Comparison of ENCODE assay signal across 18 cellular contexts in the genomic region with DNA sequence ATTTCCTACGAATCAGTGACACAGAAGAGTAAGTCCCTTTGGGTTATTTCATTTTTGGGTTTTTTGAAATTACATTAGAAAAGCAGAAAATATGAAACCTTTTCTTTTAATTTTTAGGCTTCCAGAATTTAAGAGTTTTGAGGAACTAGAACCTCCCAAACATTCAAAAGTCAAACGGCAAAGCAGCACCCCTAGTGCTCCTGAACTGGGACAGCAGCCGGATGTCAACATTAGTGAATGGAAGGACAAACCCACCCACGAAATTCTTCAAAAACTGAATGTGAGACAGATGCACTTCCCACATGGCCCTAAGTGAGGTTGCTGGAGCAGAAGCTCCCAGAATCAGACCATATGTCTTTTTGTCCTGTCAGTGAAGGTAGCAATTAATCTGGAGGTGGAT.
"Had no signal": no experiment of that assay in that cellular context is flagged by ENCODE, and none has a peak within 500 bp of the region (broad histone marks: within the 10 kb centered on the region; RNA-seq: fewer than 3 reads in every experiment).

No MANE protein-coding gene starts in this region.

- H3K4me2 ChIP-seq: smooth muscle cell had no signal

- DNase-seq: activated CD4-positive, alpha-beta T cell treated with anti-CD3 and anti-CD28 coated beads, Interleukin-2, amount 10 ng/mL, durations not matched to agents 24 days and 14 days; activated CD8-positive, alpha-beta memory T cell treated with anti-CD3 and anti-CD28 coated beads for 24 hours; activated CD8-positive, alpha-beta memory T cell treated with anti-CD3 and anti-CD28 coated beads, Interleukin-2, amount 50 U/mL, for 48 hours; activated gamma-delta T cell; activated T-cell treated with anti-CD3 and anti-CD28 coated beads, Interleukin-2, amount 50 U/mL, for 72 hours; effector CD8-positive, alpha-beta T cell; naive thymus-derived CD8-positive, alpha-beta T cell; pancreas; right lobe of liver; stimulated activated CD4-positive, alpha-beta T cell treated with anti-CD3 and anti-CD28 coated beads, Interleukin-4, amount 100 ng/mL, for 1 hour; stimulated activated naive CD8-positive, alpha-beta T cell treated with anti-CD3 and anti-CD28 coated beads, Interleukin-15, amount 100 ng/mL, for 72 hours; T-helper 9 cell; transverse colon had no signal

- H3K27me3 ChIP-seq: esophagus muscularis mucosa, pancreas, right lobe of liver, suprapubic skin, transverse colon had no signal

- H3K27ac ChIP-seq: esophagus muscularis mucosa, pancreas, right lobe of liver, suprapubic skin, transverse colon had no signal

- H3K4me1 ChIP-seq: suprapubic skin had no signal

- H3K9me3 ChIP-seq: esophagus muscularis mucosa, pancreas, right lobe of liver, suprapubic skin, transverse colon had no signal

- H3K4me3 ChIP-seq: esophagus muscularis mucosa, pancreas, right lobe of liver, smooth muscle cell, suprapubic skin, transverse colon had no signal

- FAIRE-seq: astrocyte, endothelial cell of umbilical vein, pancreas had no signal

- ATAC-seq: activated T-cell treated with anti-CD3 and anti-CD28 coated beads, Interleukin-2, amount 50 U/mL, for 72 hours; naive thymus-derived CD8-positive, alpha-beta T cell; pancreas; right lobe of liver; stimulated activated naive CD8-positive, alpha-beta T cell treated with anti-CD3 and anti-CD28 coated beads, Interleukin-15, amount 100 ng/mL, for 72 hours had no signal
